ENCODE assay signal across 14 cellular contexts in the genomic region with DNA sequence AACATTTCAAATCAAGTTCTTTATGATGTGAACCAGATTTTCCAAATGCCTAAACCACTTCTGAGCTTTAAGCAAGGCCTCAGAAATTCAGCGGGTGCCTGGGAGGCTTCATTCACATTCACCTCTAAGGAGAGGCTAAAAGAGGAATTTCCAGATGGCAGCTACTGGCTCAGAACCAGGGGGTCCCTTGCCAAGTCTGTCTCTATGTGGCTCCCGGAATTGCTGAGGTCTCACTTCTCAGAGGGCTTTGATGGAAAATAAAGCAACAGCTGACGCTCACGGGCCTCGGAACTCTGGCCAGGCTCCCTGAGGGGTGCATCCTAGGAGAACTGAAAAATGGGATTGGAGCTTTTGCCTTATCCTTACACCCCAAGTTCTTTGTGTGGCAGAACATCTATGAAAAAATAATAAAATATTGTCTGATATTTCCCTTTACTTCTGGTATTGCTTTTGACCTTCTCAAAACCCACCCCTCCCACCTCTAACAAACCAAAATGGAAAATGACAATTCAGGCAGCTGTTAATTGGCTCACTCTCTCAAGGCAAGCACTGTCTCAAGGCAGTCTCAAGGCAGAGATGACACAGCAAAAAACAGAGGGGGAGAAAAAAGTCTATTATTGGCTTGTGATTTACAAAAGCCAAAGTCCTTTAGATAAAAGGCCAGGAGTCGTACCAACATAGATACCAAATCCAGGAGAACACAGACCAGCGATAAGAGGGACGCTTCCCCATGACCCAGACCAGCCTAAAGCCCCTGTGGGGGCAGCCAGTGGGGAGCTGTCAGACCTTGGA. TPM values are rescaled to one million over a fixed set of nuclear protein-coding genes. Genes with fewer than 3 reads are reported as not detected.
DNase-seq lines count a peak whose midpoint lies in the region; ATAC-seq and TF ChIP-seq lines count a peak whose summit lies in the region.
"Had no signal": no experiment of that assay in that cellular context is flagged by ENCODE, and none has a peak within 500 bp of the region (broad histone marks: within the 10 kb centered on the region; RNA-seq: fewer than 3 reads in every experiment).

No MANE protein-coding gene starts in this region.

- DNase-seq in NCI-H1105 treated with DMSO at 0.1 percent for 48 hours (lab: John Stamatoyannopoulos, UW) (peak; percentile 58), amniotic epithelial cell (ENCODE audit: low read depth) (peak; percentile 66), left cardiac atrium (peak; percentile 49), PC-9 (no peak)
- no peak for DNase-seq in activated naive CD4-positive, alpha-beta T cell treated with anti-CD3 and anti-CD28 coated beads, Interleukin-2, amount 50 U/mL, for 72 hours (ENCODE audit: low spot score in 2 of 2)
- DNase-seq: CD8-positive, alpha-beta T cell; foreskin keratinocyte; NCI-H1436 treated with DMSO at 0.1 percent for 48 hours; NCI-H82; stimulated activated naive CD8-positive, alpha-beta T cell treated with anti-CD3 and anti-CD28 coated beads, Interleukin-15, amount 100 ng/mL, for 72 hours; T-helper 1 cell had no signal

- H3K4me1 ChIP-seq in skeletal muscle tissue (ENCODE audit: control insufficient read depth in 3 of 3, insufficient read depth in 3 of 3, low read length in 3 of 3) (peaks cover 12 to 22% (median 14%) of the 10 kb centered on the region in 3 donors), PC-9 (replicated peaks; ENCODE audit: insufficient read depth) (no peaks in the 10 kb centered on the region)
- H3K4me1 ChIP-seq: foreskin keratinocyte had no signal

- H3F3A ChIP-seq in PC-9 (ENCODE audit: insufficient read depth, low read depth) = no peaks in the 10 kb centered on the region; the same call in 1 of the 2 replicates

- H2AFZ ChIP-seq in PC-9 = no peak overlapping the region

- no peaks in the 10 kb centered on the region for H3K9me3 Mint-ChIP-seq in activated naive CD4-positive, alpha-beta T cell treated with anti-CD3 and anti-CD28 coated beads, Interleukin-2, amount 50 U/mL, for 72 hours
- H3K9me3 Mint-ChIP-seq: CD8-positive, alpha-beta T cell; stimulated activated naive CD8-positive, alpha-beta T cell treated with anti-CD3 and anti-CD28 coated beads, Interleukin-15, amount 100 ng/mL, for 72 hours had no signal

- H3K4me2 ChIP-seq in PC-9 = no peak overlapping the region

- POLR2A ChIA-PET in PC-9 (lab: Charles Lee; ENCODE audit: unreplicated experiment) = no interaction called here

- H3K27me3 ChIP-seq in skeletal muscle tissue (ENCODE audit: control insufficient read depth in 3 of 3, insufficient read depth in 3 of 3, low read length in 3 of 3) = no peaks in the 10 kb centered on the region
- H3K27me3 ChIP-seq in PC-9 (ENCODE audit: insufficient read depth, low read depth) = no peaks in the 10 kb centered on the region
- H3K27me3 ChIP-seq: foreskin keratinocyte had no signal

- no peaks in the 10 kb centered on the region for H3K36me3 Mint-ChIP-seq in activated naive CD4-positive, alpha-beta T cell treated with anti-CD3 and anti-CD28 coated beads, Interleukin-2, amount 50 U/mL, for 72 hours
- H3K36me3 Mint-ChIP-seq: CD8-positive, alpha-beta T cell had no signal

- peak; percentile 76 to 78 for ATAC-seq in left cardiac atrium
- ATAC-seq in activated naive CD4-positive, alpha-beta T cell treated with anti-CD3 and anti-CD28 coated beads, Interleukin-2, amount 50 U/mL, for 72 hours = no peak
- no peak for ATAC-seq in HG03139 (IDR thresholded peaks at IDR 0.05; ENCODE audit: unreplicated experiment)
- ATAC-seq: CD8-positive, alpha-beta T cell; foreskin keratinocyte; stimulated activated naive CD8-positive, alpha-beta T cell treated with anti-CD3 and anti-CD28 coated beads, Interleukin-15, amount 100 ng/mL, for 72 hours had no signal

- H3K9me3 ChIP-seq in skeletal muscle tissue (ENCODE audit: control insufficient read depth in 3 of 3, low read length in 3 of 3) (no peaks in the 10 kb centered on the region), PC-9 (ENCODE audit: insufficient read depth, low read depth) (no peaks in the 10 kb centered on the region)

- CTCF ChIA-PET in PC-9 (lab: Charles Lee) = interaction anchor here (0.7 kb wide), 1 partner anchor 546 kb away, joined by 11 read pairs; no protein-coding TSS in a partner anchor

- TF ChIP-seq CTCF in PC-9 (conservative IDR thresholded peaks at IDR 0.05) = no peak

- no peak overlapping the region for H3K9ac ChIP-seq in skeletal muscle tissue (ENCODE audit: low read depth in 1 of 3, low read length in 3 of 3)

- no TSS peak for BruUV-seq in PC-9 (replicated peaks; lab: Mats Ljungman, UMichigan)

- intact Hi-C loops in left cardiac atrium (cut with DNase I) = loop anchor here (2.0 to 10.0 kb wide), 6 partner anchors 43 to 548 kb away; no protein-coding TSS in a partner anchor
- intact Hi-C loops in PC-9 (cut with micrococcal nuclease; ENCODE audit: unreplicated experiment) = no loop called here

- H3K27ac ChIP-seq in skeletal muscle tissue (ENCODE audit: low read depth, low read length) = peak overlapping the region; percentile 67
- no peak overlapping the region for H3K27ac ChIP-seq in PC-9
- H3K27ac ChIP-seq: foreskin keratinocyte had no signal

- peaks cover 8% of the 10 kb centered on the region; the same call in 1 of the 2 replicates for H4K20me1 ChIP-seq in PC-9 (ENCODE audit: insufficient read depth)

- no peaks in the 10 kb centered on the region for H3K36me3 ChIP-seq in skeletal muscle tissue (ENCODE audit: control insufficient read depth in 3 of 3, insufficient read depth in 3 of 3, low read length in 3 of 3)
- H3K36me3 ChIP-seq in PC-9 (ENCODE audit: low read depth) = 0 out of 2 replicates have a peak, but pooled peaks cover 20% of the 10 kb centered on the region

- no peak overlapping the region for H3K27ac Mint-ChIP-seq in activated naive CD4-positive, alpha-beta T cell treated with anti-CD3 and anti-CD28 coated beads, Interleukin-2, amount 50 U/mL, for 72 hours
- H3K27ac Mint-ChIP-seq: CD8-positive, alpha-beta T cell; stimulated activated naive CD8-positive, alpha-beta T cell treated with anti-CD3 and anti-CD28 coated beads, Interleukin-15, amount 100 ng/mL, for 72 hours had no signal

- H3K4me3 ChIP-seq in skeletal muscle tissue (ENCODE audit: low read length in 3 of 3) (no peak overlapping the region), PC-9 (no peak overlapping the region)

- no peaks in the 10 kb centered on the region for H3K79me2 ChIP-seq in PC-9 (ENCODE audit: low read depth)

- no peaks in the 10 kb centered on the region for H3K9me2 ChIP-seq in PC-9 (ENCODE audit: insufficient read depth)

RNA-seq across cellular contexts. Expression of a gene that starts 21.8 kb away (rescaled TPM):
- 1 to 10 TPM; 3.6 to 3.7 TPM for total RNA-seq in left cardiac atrium
- total RNA-seq in skeletal muscle tissue = under 0.01 TPM
- total RNA-seq in PC-9 (2021) = 0.23 and 0.72 TPM in 2 replicates
- not detected for total RNA-seq in activated naive CD4-positive, alpha-beta T cell treated with anti-CD3 and anti-CD28 coated beads, Interleukin-2, amount 50 U/mL, for 72 hours
- total RNA-seq: CD8-positive, alpha-beta T cell; osteoblast had no signal

RNA-seq across cellular contexts. Expression of a gene that starts 47.2 kb away (rescaled TPM):
- total RNA-seq in left cardiac atrium (1 to 10 TPM; 1.1 to 1.5 TPM), skeletal muscle tissue (not detected), PC-9 (2021) (18.2 and 20.6 TPM in 2 replicates)
- total RNA-seq in activated naive CD4-positive, alpha-beta T cell treated with anti-CD3 and anti-CD28 coated beads, Interleukin-2, amount 50 U/mL, for 72 hours = under 1 TPM in 1 of 2 donors, not detected in 1; 0.23 TPM
- total RNA-seq: CD8-positive, alpha-beta T cell had no signal

Comparison
In these comparisons a context has a peak if more than half of its experiments do, and no peak if none do; other contexts are left out.
1. DNase-seq: peak in NCI-H1105 treated with DMSO at 0.1 percent for 48 hours (single experiment), amniotic epithelial cell (single experiment) and left cardiac atrium (single experiment); none in PC-9 (0 of 2) and activated naive CD4-positive, alpha-beta T cell treated with anti-CD3 and anti-CD28 coated beads, Interleukin-2, amount 50 U/mL, for 72 hours (0 of 2).
2. ATAC-seq: peak in left cardiac atrium (2 of 2); none in activated naive CD4-positive, alpha-beta T cell treated with anti-CD3 and anti-CD28 coated beads, Interleukin-2, amount 50 U/mL, for 72 hours (0 of 2) and HG03139 (single experiment).